ENCODE assay signal across 19 cellular contexts in the genomic region with DNA sequence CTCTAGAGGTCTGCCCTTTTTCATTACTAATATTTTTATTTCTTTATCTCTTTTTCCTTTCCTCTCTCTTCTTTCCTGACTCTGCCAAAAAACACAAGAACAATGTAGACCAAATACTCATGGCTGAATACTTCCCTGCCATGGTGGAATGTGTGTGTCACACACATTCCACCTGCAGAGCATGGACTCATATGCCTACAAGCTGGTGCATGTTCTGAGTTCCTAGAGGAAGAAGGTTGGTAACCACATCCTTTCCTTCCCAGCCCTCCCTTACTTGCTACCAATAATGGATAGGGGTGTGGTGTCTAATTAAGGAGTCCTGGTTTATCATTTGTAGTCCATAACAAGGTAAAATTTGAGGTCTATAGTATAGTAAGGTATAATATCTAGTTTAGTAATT. TPM values are rescaled to one million over a fixed set of nuclear protein-coding genes. Genes with fewer than 3 reads are reported as not detected.
DNase-seq lines count a peak whose midpoint lies in the region; ATAC-seq and TF ChIP-seq lines count a peak whose summit lies in the region.
"Had no signal": no experiment of that assay in that cellular context is flagged by ENCODE, and none has a peak within 500 bp of the region (broad histone marks: within the 10 kb centered on the region; RNA-seq: fewer than 3 reads in every experiment).

No MANE protein-coding gene starts in this region.

- POLR2A ChIA-PET in MCF 10A (lab: Yijun Ruan, JAX), result interaction anchor here (0.6 to 1.8 kb wide), 12 partner anchors 17 to 1381 kb away, joined by 3 to 10 read pairs (median 3); a partner anchor contains a TSS

- H3K27ac ChIP-seq in breast epithelium, result no peak overlapping the region
- H3K27ac ChIP-seq: 22Rv1, BLaER1 had no signal

- H3K4me1 Mint-ChIP-seq in MCF 10A (ENCODE audit: insufficient read depth, unreplicated experiment), result peaks cover 21% of the 10 kb centered on the region

- H3K4me3 Mint-ChIP-seq in MCF 10A (ENCODE audit: unreplicated experiment), result no peak overlapping the region
- H3K4me3 Mint-ChIP-seq: CD8-positive, alpha-beta T cell had no signal

- H3K27me3 Mint-ChIP-seq in MCF 10A (ENCODE audit: insufficient read depth, unreplicated experiment), result no peaks in the 10 kb centered on the region

- TF ChIP-seq CTCF in MCF 10A (IDR thresholded peaks at IDR 0.05; ENCODE audit: unreplicated experiment) (no peak), breast epithelium (IDR thresholded peaks at IDR 0.05) (no peak), epithelial cell of esophagus (IDR thresholded peaks at IDR 0.05; ENCODE audit: insufficient read depth, low read depth, low read length, missing control alignments) (no peak)

- no peaks in the 10 kb centered on the region for H3K9me3 Mint-ChIP-seq in MCF 10A (ENCODE audit: unreplicated experiment)
- H3K9me3 Mint-ChIP-seq: CD8-positive, alpha-beta T cell had no signal

- no peaks in the 10 kb centered on the region for H3K9me3 ChIP-seq in breast epithelium
- H3K9me3 ChIP-seq: BLaER1, HAP-1 had no signal

- no TSS peak for BruUV-seq in MCF 10A (replicated peaks; lab: Mats Ljungman, UMichigan)

- CTCF ChIA-PET in MCF 10A (lab: Yijun Ruan, JAX), result interaction anchor here (0.7 to 8.2 kb wide), 5 partner anchors 20 to 162 kb away, joined by 4 to 56 read pairs (median 4); a partner anchor contains a TSS

- no peaks in the 10 kb centered on the region for H3K36me3 Mint-ChIP-seq in MCF 10A (ENCODE audit: insufficient read depth, unreplicated experiment)
- H3K36me3 Mint-ChIP-seq: CD8-positive, alpha-beta T cell had no signal

- intact Hi-C loops in MCF 10A (cut with micrococcal nuclease), result no loop called here
- intact Hi-C loops in breast epithelium (cut with DNase I; ENCODE audit: low total_unique reads), result no loop called here

- peak; percentile 81 for DNase-seq in MCF 10A (ENCODE audit: unreplicated experiment)
- no peak for DNase-seq in breast epithelium (ENCODE audit: low spot score in 2 of 2)
- DNase-seq in epithelial cell of esophagus (ENCODE audit: low read depth), result peak; percentile 96
- peak; percentile 14 for DNase-seq in kidney glomerular epithelial cell (lab: John Stamatoyannopoulos, UW)
- DNase-seq in HCEC 1CT, result no peak
- DNase-seq in stimulated activated naive CD8-positive, alpha-beta T cell treated with anti-CD3 and anti-CD28 coated beads, Interleukin-15, Interleukin-2, amounts not matched to agents 100 U/mL and 50 U/mL, for 24 hours, result no peak
- DNase-seq in activated CD4-positive, alpha-beta T cell treated with anti-CD3 and anti-CD28 coated beads, Interleukin-2, amount 50 U/mL, for 48 hours, result no peak
- DNase-seq: CD8-positive, alpha-beta T cell; DMS79; NCI-H1436; NCI-H2029; NCI-H2171 treated with DMSO at 0.1 percent for 48 hours; NCI-H446 treated with DMSO at 0.1 percent for 48 hours had no signal

- H3K4me3 ChIP-seq in breast epithelium (no peak overlapping the region), epithelial cell of esophagus (ENCODE audit: low read length) (no peak overlapping the region)
- H3K4me3 ChIP-seq: BLaER1, HAP-1, K562 had no signal

- H3K36me3 ChIP-seq in breast epithelium, result no peaks in the 10 kb centered on the region
- H3K36me3 ChIP-seq: BLaER1, HAP-1 had no signal

- TF ChIP-seq POLR2A in breast epithelium (IDR thresholded peaks at IDR 0.05), result no peak

- no peaks in the 10 kb centered on the region for H3K4me1 ChIP-seq in breast epithelium
- H3K4me1 ChIP-seq: HAP-1 had no signal

- no peaks in the 10 kb centered on the region for H3K27me3 ChIP-seq in breast epithelium
- H3K27me3 ChIP-seq: BLaER1 had no signal

- no peak overlapping the region for H3K27ac Mint-ChIP-seq in MCF 10A (ENCODE audit: low read depth, unreplicated experiment)
- H3K27ac Mint-ChIP-seq: CD8-positive, alpha-beta T cell had no signal

- no peak for ATAC-seq in HG03442 (IDR thresholded peaks at IDR 0.05; ENCODE audit: unreplicated experiment)
- no peak for ATAC-seq in stimulated activated naive CD8-positive, alpha-beta T cell treated with anti-CD3 and anti-CD28 coated beads, Interleukin-15, Interleukin-2, amounts not matched to agents 100 U/mL and 50 U/mL, for 24 hours
- ATAC-seq: CD8-positive, alpha-beta T cell; K562 had no signal

RNA-seq across cellular contexts. Expression of a gene that starts 15.2 kb away (rescaled TPM):
- not detected in 2 replicates for total RNA-seq in MCF 10A (2022)
- not detected for total RNA-seq in breast epithelium
- total RNA-seq: CD8-positive, alpha-beta T cell; K562; SK-MEL-5 had no signal

RNA-seq across cellular contexts. Expression of a gene that starts 22.2 kb away (rescaled TPM):
- not detected in 2 replicates for total RNA-seq in MCF 10A (2022)
- 1 to 10 TPM in 1 of 3 donors, not detected in 2; 2.3 TPM for total RNA-seq in breast epithelium
- total RNA-seq: CD8-positive, alpha-beta T cell; K562; SK-MEL-5 had no signal

RNA-seq across cellular contexts. Expression of a gene that starts 54.2 kb away (rescaled TPM):
- total RNA-seq in MCF 10A (2022), result 303 and 315 TPM in 2 replicates
- total RNA-seq in breast epithelium, result 1,000 to 10,000 TPM in 1 of 3 donors, 100 to 1,000 TPM in 2; 498 to 1,982 (median 699) TPM

Comparison
In these comparisons a context has a peak if more than half of its experiments do, and no peak if none do; other contexts are left out.
1. DNase-seq: peak in MCF 10A (single experiment), epithelial cell of esophagus (single experiment) and kidney glomerular epithelial cell (single experiment); none in breast epithelium (0 of 2), HCEC 1CT (single experiment), stimulated activated naive CD8-positive, alpha-beta T cell treated with anti-CD3 and anti-CD28 coated beads, Interleukin-15, Interleukin-2, amounts not matched to agents 100 U/mL and 50 U/mL, for 24 hours (single experiment) and activated CD4-positive, alpha-beta T cell treated with anti-CD3 and anti-CD28 coated beads, Interleukin-2, amount 50 U/mL, for 48 hours (0 of 2).